In genomic region chr10:919481-919880, GRCh38 we compare ENCODE assay signal across 14 cellular contexts. TPM values are rescaled to one million over a fixed set of nuclear protein-coding genes. Genes with fewer than 3 reads are reported as not detected.
DNase-seq lines count a peak whose midpoint lies in the region; ATAC-seq and TF ChIP-seq lines count a peak whose summit lies in the region.
"Had no signal": no experiment of that assay in that cellular context is flagged by ENCODE, and none has a peak within 500 bp of the region (broad histone marks: within the 10 kb centered on the region; RNA-seq: fewer than 3 reads in every experiment).

No MANE protein-coding gene starts in this region.

- intact Hi-C loops in left ventricle myocardium superior (cut with micrococcal nuclease) (no loop called here), cardiac septum (cut with DNase I) (no loop called here)

- H3K27me3 ChIP-seq in endodermal cell (ENCODE audit: control insufficient read depth, insufficient read depth, low read length, poor library complexity, severe bottlenecking) (no peaks in the 10 kb centered on the region), trophoblast cell (ENCODE audit: insufficient read depth, low read length) (no peaks in the 10 kb centered on the region), hepatocyte (no peaks in the 10 kb centered on the region)

- H3K27ac Mint-ChIP-seq in endodermal cell (peak overlapping the region; percentile 31), nephron progenitor cell (peak overlapping the region; percentile 36)
- H3K27ac Mint-ChIP-seq: CD4-positive, alpha-beta T cell had no signal

- H3K4me3 ChIP-seq in endodermal cell (ENCODE audit: low read length): no peak overlapping the region
- no peak overlapping the region for H3K4me3 ChIP-seq in trophoblast cell (ENCODE audit: low read depth, low read length)
- no peak overlapping the region for H3K4me3 ChIP-seq in hepatocyte
- H3K4me3 ChIP-seq: HAP-1 had no signal

- H4K8ac ChIP-seq in trophoblast cell (ENCODE audit: low read depth, low read length): no peak overlapping the region

- H2BK5ac ChIP-seq in trophoblast cell (ENCODE audit: low read depth, low read length, poor library complexity): no peak overlapping the region

- peak; percentile 35 for ATAC-seq in left ventricle myocardium superior
- ATAC-seq: HepG2 had no signal

- H4K12ac ChIP-seq in trophoblast cell (ENCODE audit: low read depth, low read length): no peak overlapping the region

- H3K9me3 ChIP-seq in endodermal cell (ENCODE audit: control insufficient read depth, low read length): peaks cover 17% of the 10 kb centered on the region
- H3K9me3 ChIP-seq in trophoblast cell (ENCODE audit: insufficient read depth, low read depth, low read length): no peaks in the 10 kb centered on the region
- H3K9me3 ChIP-seq in hepatocyte (ENCODE audit: low read depth): no peaks in the 10 kb centered on the region
- H3K9me3 ChIP-seq: Caco-2, HAP-1 had no signal

- H4K91ac ChIP-seq in trophoblast cell (ENCODE audit: low read depth, low read length): no peak overlapping the region

- 94 to 100% methylated on average over 2 to 3 of the region's 3 CpGs for WGBS in endodermal cell (ENCODE audit: insufficient coverage in 1 of 2, insufficient read length in 1 of 2), 2 experiments
- WGBS in trophoblast cell (ENCODE audit: extremely low coverage, insufficient coverage, insufficient read length): no CpG with 5 or more reads among the region's 3 CpGs
- WGBS in hepatocyte (ENCODE audit: low lambda C conversion rate, missing lambda C conversion rate): 93% methylated on average over 3 of the region's 3 CpGs

- no peak overlapping the region for H2AFZ ChIP-seq in trophoblast cell (ENCODE audit: insufficient read depth, low read length, poor library complexity)
- no peak overlapping the region for H2AFZ ChIP-seq in hepatocyte

- no peaks in the 10 kb centered on the region for H3K4me1 ChIP-seq in endodermal cell (ENCODE audit: control insufficient read depth, insufficient read depth, low read length)
- H3K4me1 ChIP-seq in trophoblast cell (ENCODE audit: control insufficient read depth in 1 of 2, insufficient read depth in 2 of 2, low read length in 2 of 2): peaks cover 0 to 6% of the 10 kb centered on the region in 2 experiments
- H3K4me1 ChIP-seq in hepatocyte (ENCODE audit: insufficient read depth): peaks cover 23% of the 10 kb centered on the region
- H3K4me1 ChIP-seq: HAP-1 had no signal

- H3K4me1 Mint-ChIP-seq in endodermal cell: peaks cover 12% of the 10 kb centered on the region
- peaks cover 9% of the 10 kb centered on the region for H3K4me1 Mint-ChIP-seq in nephron progenitor cell

- H3K9me3 Mint-ChIP-seq in endodermal cell (no peaks in the 10 kb centered on the region), nephron progenitor cell (peaks cover 11% of the 10 kb centered on the region)
- H3K9me3 Mint-ChIP-seq: CD4-positive, alpha-beta T cell had no signal

- no peak overlapping the region for H3K18ac ChIP-seq in trophoblast cell (ENCODE audit: low read length)

- H3K36me3 Mint-ChIP-seq in endodermal cell (ENCODE audit: low read depth) (peaks cover 54% of the 10 kb centered on the region), nephron progenitor cell (ENCODE audit: low read depth) (peaks cover 65% of the 10 kb centered on the region)

- no peak for TF ChIP-seq CTCF in endodermal cell (conservative IDR thresholded peaks at IDR 0.05)
- TF ChIP-seq CTCF in nephron progenitor cell (IDR thresholded peaks at IDR 0.05): no peak
- no peak for TF ChIP-seq CTCF in hepatocyte (IDR thresholded peaks at IDR 0.05; ENCODE audit: poor library complexity)

- no peak overlapping the region for H3K4me3 Mint-ChIP-seq in endodermal cell
- no peak overlapping the region for H3K4me3 Mint-ChIP-seq in nephron progenitor cell
- H3K4me3 Mint-ChIP-seq: CD4-positive, alpha-beta T cell had no signal

- no peaks in the 10 kb centered on the region for H3K9me2 ChIP-seq in hepatocyte (replicated peaks; ENCODE audit: insufficient read depth)

- H3K23ac ChIP-seq in trophoblast cell (ENCODE audit: low read length): no peak overlapping the region

- no peak overlapping the region for H2BK120ac ChIP-seq in trophoblast cell (ENCODE audit: insufficient read depth, low read length, poor library complexity)

- no peak overlapping the region for H2BK12ac ChIP-seq in trophoblast cell (ENCODE audit: low read length)

- H3K4me2 ChIP-seq in trophoblast cell (ENCODE audit: low read length) (no peak overlapping the region), hepatocyte (no peak overlapping the region)

- DNase-seq in left ventricle myocardium superior: no peak
- no peak for DNase-seq in cardiac septum (ENCODE audit: low spot score)
- DNase-seq in endodermal cell: no peak
- DNase-seq in nephron progenitor cell: no peak
- no peak for DNase-seq in trophoblast cell
- DNase-seq in hepatocyte (ENCODE audit: low spot score): no peak
- DNase-seq in AG08395 (ENCODE audit: low spot score): no peak
- DNase-seq: ACHN; AML-193; Caco-2; CD4-positive, alpha-beta T cell had no signal

- no peaks in the 10 kb centered on the region for H3K79me1 ChIP-seq in trophoblast cell (ENCODE audit: low read length)

- H3K27ac ChIP-seq in endodermal cell (ENCODE audit: low read depth, low read length) (no peak overlapping the region), trophoblast cell (ENCODE audit: low read depth, low read length) (no peak overlapping the region), hepatocyte (no peak overlapping the region)
- H3K27ac ChIP-seq: C4-2B had no signal

- H3K14ac ChIP-seq in trophoblast cell (ENCODE audit: low read length): no peak overlapping the region

- H3K9ac ChIP-seq in endodermal cell (ENCODE audit: extremely low read depth, low read length, poor library complexity, severe bottlenecking) (no peak overlapping the region), trophoblast cell (ENCODE audit: low read length) (no peak overlapping the region)

- H3K79me2 ChIP-seq in trophoblast cell (ENCODE audit: control insufficient read depth, insufficient read depth, low read length, poor library complexity) (peaks cover 19% of the 10 kb centered on the region), hepatocyte (peaks cover 100% of the 10 kb centered on the region)

- no peaks in the 10 kb centered on the region for H3K27me3 Mint-ChIP-seq in endodermal cell (ENCODE audit: insufficient read depth)
- H3K27me3 Mint-ChIP-seq in nephron progenitor cell (ENCODE audit: low read depth, poor library complexity): no peaks in the 10 kb centered on the region
- H3K27me3 Mint-ChIP-seq: CD4-positive, alpha-beta T cell had no signal

- peaks cover 85% of the 10 kb centered on the region for H4K20me1 ChIP-seq in hepatocyte (ENCODE audit: insufficient read depth, poor library complexity, severe bottlenecking)

- no peak overlapping the region for H2AK5ac ChIP-seq in trophoblast cell (ENCODE audit: low read length)

- peaks cover 54% of the 10 kb centered on the region for H3K36me3 ChIP-seq in endodermal cell (ENCODE audit: control insufficient read depth, insufficient read depth, low read length)
- H3K36me3 ChIP-seq in trophoblast cell (ENCODE audit: control insufficient read depth in 1 of 2, insufficient read depth in 2 of 2, low read length in 2 of 2): peaks cover 4 to 6% of the 10 kb centered on the region in 2 experiments
- H3K36me3 ChIP-seq in hepatocyte (replicated peaks; ENCODE audit: insufficient read depth, low read depth): no peaks in the 10 kb centered on the region

- H3K4ac ChIP-seq in trophoblast cell (ENCODE audit: low read depth, low read length): peak overlapping the region; percentile 97

RNA-seq across cellular contexts. Expression of gene LARP4B, which starts 12.0 kb away (rescaled TPM):
- total RNA-seq in left ventricle myocardium superior (72.9 TPM), cardiac septum (69.8 TPM), endodermal cell (10 to 100 TPM; 94.1 to 94.3 TPM), hepatocyte (38.5 and 43.4 TPM in 2 replicates)
- polyA plus RNA-seq in endodermal cell (2013, experiment 1 of 2): 32.2 TPM
- 27.5 TPM for polyA plus RNA-seq in endodermal cell (2013, experiment 2 of 2)
- polyA plus RNA-seq in trophoblast cell (2013): 36.4 and 38.8 TPM in 2 replicates
- 23.9 and 28.4 TPM in 2 replicates for polyA plus RNA-seq in hepatocyte
